In genomic region chr10:133381041-133381440, GRCh38 we compare ENCODE assay signal across 29 cellular contexts. TPM values are rescaled to one million over a fixed set of nuclear protein-coding genes. Genes with fewer than 3 reads are reported as not detected.
A peak's percentile ranks its signal among the peaks of the same experiment; 100 is the strongest.
DNase-seq lines count a peak whose midpoint lies in the region; ATAC-seq and TF ChIP-seq lines count a peak whose summit lies in the region.
"Had no signal": no experiment of that assay in that cellular context is flagged by ENCODE, and none has a peak within 500 bp of the region (broad histone marks: within the 10 kb centered on the region; RNA-seq: fewer than 3 reads in every experiment).

No MANE protein-coding gene starts in this region.

- no peak for DNase-seq in CD8-positive, alpha-beta memory T cell
- DNase-seq in RWPE1 (ENCODE audit: low spot score) (no peak), kidney tubule cell (ENCODE audit: low spot score) (peak; percentile 59), GM20000 (ENCODE audit: low spot score) (no peak), cortex of kidney (lab: John Stamatoyannopoulos, UW) (no peak), GM23338 (ENCODE audit: low spot score) (no peak)
- DNase-seq in stimulated activated naive B cell treated with anti-CD40 and anti-IgM and Interleukin-4, amounts not matched to agents 10 μg/mL and 1 μg/mL and 100 μg/mL, for 72 hours: no peak
- DNase-seq: activated CD4-positive, alpha-beta memory T cell treated with anti-CD3 and anti-CD28 coated beads for 36 hours; activated naive CD4-positive, alpha-beta T cell treated with anti-CD3 and anti-CD28 coated beads, Interleukin-2, amount 10 ng/mL, durations not matched to agents 7 days and 5 days; body of pancreas; CD4-positive, alpha-beta memory T cell; cerebellar nuclear complex; dorsolateral prefrontal cortex; H9; heart right ventricle; kidney; naive thymus-derived CD8-positive, alpha-beta T cell; NCI-H1436 treated with DMSO at 0.1 percent for 48 hours; NCI-H446; NCI-H748 treated with DMSO at 0.1 percent for 48 hours; psoas muscle; SIG-M5; stimulated activated CD4-positive, alpha-beta T cell treated with anti-CD3 and anti-CD28 coated beads, Interleukin-4, amount 100 ng/mL, for 24 hours; substantia nigra had no signal

- H3K9me3 ChIP-seq in CD8-positive, alpha-beta memory T cell (ENCODE audit: low read length): no peaks in the 10 kb centered on the region
- H3K9me3 ChIP-seq: body of pancreas, heart right ventricle, psoas muscle had no signal

- no peaks in the 10 kb centered on the region for H4K20me1 ChIP-seq in GM23338 (replicated peaks; ENCODE audit: insufficient read depth)

- no peaks in the 10 kb centered on the region for H3K79me2 ChIP-seq in GM23338 (replicated peaks; ENCODE audit: insufficient read depth)

- no peak overlapping the region for H3K4me2 ChIP-seq in GM23338

- no peaks in the 10 kb centered on the region for H3K36me3 ChIP-seq in CD8-positive, alpha-beta memory T cell (ENCODE audit: insufficient read depth, low read length)
- no peaks in the 10 kb centered on the region; the same call in 1 of the 2 replicates for H3K36me3 ChIP-seq in GM23338 (ENCODE audit: insufficient read depth)

- no peaks in the 10 kb centered on the region for H3K27me3 ChIP-seq in CD8-positive, alpha-beta memory T cell (ENCODE audit: insufficient read depth, low read length, poor library complexity, severe bottlenecking)
- peaks cover 36% of the 10 kb centered on the region for H3K27me3 ChIP-seq in GM23338 (ENCODE audit: insufficient read depth)
- H3K27me3 ChIP-seq: body of pancreas, dorsolateral prefrontal cortex, heart right ventricle had no signal

- H3F3A ChIP-seq in GM23338 (replicated peaks; ENCODE audit: low read depth): no peaks in the 10 kb centered on the region

- H3K27me3 Mint-ChIP-seq in CD8-positive, alpha-beta memory T cell: no peaks in the 10 kb centered on the region
- no peaks in the 10 kb centered on the region for H3K27me3 Mint-ChIP-seq in stimulated activated naive B cell treated with anti-CD40 and anti-IgM and Interleukin-4, amounts not matched to agents 10 μg/mL and 1 μg/mL and 100 μg/mL, for 72 hours
- H3K27me3 Mint-ChIP-seq in GM23338 (ENCODE audit: insufficient read depth, low read depth, poor library complexity): peaks cover 22% of the 10 kb centered on the region
- H3K27me3 Mint-ChIP-seq: activated CD4-positive, alpha-beta memory T cell treated with anti-CD3 and anti-CD28 coated beads for 36 hours; activated T-helper 17 cell treated with anti-CD3 and anti-CD28 coated beads, Interleukin-2, amount 50 U/mL, for 72 hours; CD4-positive, alpha-beta memory T cell; naive thymus-derived CD8-positive, alpha-beta T cell; type B pancreatic cell had no signal

- H3K27ac Mint-ChIP-seq in CD8-positive, alpha-beta memory T cell: peak overlapping the region in 1 of 8 donors; percentile 50
- no peak overlapping the region for H3K27ac Mint-ChIP-seq in stimulated activated naive B cell treated with anti-CD40 and anti-IgM and Interleukin-4, amounts not matched to agents 10 μg/mL and 1 μg/mL and 100 μg/mL, for 72 hours
- H3K27ac Mint-ChIP-seq in GM23338: no peak overlapping the region
- H3K27ac Mint-ChIP-seq: activated CD4-positive, alpha-beta memory T cell treated with anti-CD3 and anti-CD28 coated beads for 36 hours; activated naive CD4-positive, alpha-beta T cell treated with anti-CD3 and anti-CD28 coated beads, Interleukin-2, amount 10 ng/mL, durations not matched to agents 7 days and 5 days; activated T-helper 17 cell treated with anti-CD3 and anti-CD28 coated beads, Interleukin-2, amount 50 U/mL, for 72 hours; type B pancreatic cell had no signal

- H3K27ac ChIP-seq in CD8-positive, alpha-beta memory T cell (ENCODE audit: low read depth, low read length): no peak overlapping the region
- H3K27ac ChIP-seq in RWPE1 (peak overlapping the region; percentile 6; the same call in 1 of the 2 replicates), GM23338 (ENCODE audit: low read depth) (no peak overlapping the region)
- H3K27ac ChIP-seq: body of pancreas, psoas muscle had no signal

- peak overlapping the region in 5 of 7 donors; percentile 38 to 84 (median 68) for H3K4me3 Mint-ChIP-seq in CD8-positive, alpha-beta memory T cell
- H3K4me3 Mint-ChIP-seq in stimulated activated naive B cell treated with anti-CD40 and anti-IgM and Interleukin-4, amounts not matched to agents 10 μg/mL and 1 μg/mL and 100 μg/mL, for 72 hours: peak overlapping the region; percentile 50 to 85
- H3K4me3 Mint-ChIP-seq in GM23338: no peak overlapping the region

- no peak for ATAC-seq in stimulated activated naive B cell treated with anti-CD40 and anti-IgM and Interleukin-4, amounts not matched to agents 10 μg/mL and 1 μg/mL and 100 μg/mL, for 72 hours (replicated peaks)
- no peak for ATAC-seq in GM23338
- ATAC-seq: activated CD4-positive, CD25-positive, alpha-beta regulatory T cell treated with anti-CD3 and anti-CD28 coated beads, Interleukin-2, amount 50 U/mL, for 24 hours; activated T-helper 17 cell treated with anti-CD3 and anti-CD28 coated beads, Interleukin-2, amount 50 U/mL, for 72 hours; body of pancreas; heart right ventricle; naive thymus-derived CD8-positive, alpha-beta T cell; psoas muscle had no signal

- H3K4me1 ChIP-seq in CD8-positive, alpha-beta memory T cell (ENCODE audit: insufficient read depth, low read length): peaks cover 6% of the 10 kb centered on the region
- peaks cover 5% of the 10 kb centered on the region; the same call in 1 of the 2 replicates for H3K4me1 ChIP-seq in GM23338 (ENCODE audit: insufficient read depth)

- peaks cover 4 to 29% (median 8%) of the 10 kb centered on the region in 3 donors for H3K4me1 Mint-ChIP-seq in CD8-positive, alpha-beta memory T cell
- H3K4me1 Mint-ChIP-seq in stimulated activated naive B cell treated with anti-CD40 and anti-IgM and Interleukin-4, amounts not matched to agents 10 μg/mL and 1 μg/mL and 100 μg/mL, for 72 hours: peaks cover 24 to 46% of the 10 kb centered on the region in 2 donors
- no peaks in the 10 kb centered on the region for H3K4me1 Mint-ChIP-seq in GM23338
- H3K4me1 Mint-ChIP-seq: activated T-helper 17 cell treated with anti-CD3 and anti-CD28 coated beads, Interleukin-2, amount 50 U/mL, for 72 hours; H9 had no signal

- no peaks in the 10 kb centered on the region for H3K9me2 ChIP-seq in GM23338 (ENCODE audit: insufficient read depth)

- peaks cover 0 to 12% (median 0%) of the 10 kb centered on the region in 3 donors for H3K36me3 Mint-ChIP-seq in CD8-positive, alpha-beta memory T cell
- peaks cover 13 to 24% of the 10 kb centered on the region in 2 donors for H3K36me3 Mint-ChIP-seq in stimulated activated naive B cell treated with anti-CD40 and anti-IgM and Interleukin-4, amounts not matched to agents 10 μg/mL and 1 μg/mL and 100 μg/mL, for 72 hours
- 0 out of 3 replicates have a peak, but pooled peaks cover 3% of the 10 kb centered on the region for H3K36me3 Mint-ChIP-seq in GM23338 (ENCODE audit: low read depth)

- no peak overlapping the region for H2AFZ ChIP-seq in GM23338

- CTCF ChIA-PET in CD8-positive, alpha-beta memory T cell (lab: Charles Lee): interaction anchor here (1.2 to 1.6 kb wide), 2 partner anchors 8 to 51 kb away, joined by 3 to 4 read pairs; no protein-coding TSS in a partner anchor
- CTCF ChIA-PET in RWPE1 (lab: Yijun Ruan, JAX): no interaction called here

- H3K9me3 Mint-ChIP-seq in CD8-positive, alpha-beta memory T cell: no peaks in the 10 kb centered on the region
- H3K9me3 Mint-ChIP-seq in stimulated activated naive B cell treated with anti-CD40 and anti-IgM and Interleukin-4, amounts not matched to agents 10 μg/mL and 1 μg/mL and 100 μg/mL, for 72 hours: no peaks in the 10 kb centered on the region
- H3K9me3 Mint-ChIP-seq in GM23338: no peaks in the 10 kb centered on the region; the same call in 2 of the 3 replicates
- H3K9me3 Mint-ChIP-seq: activated CD4-positive, alpha-beta memory T cell treated with anti-CD3 and anti-CD28 coated beads for 36 hours; activated naive CD4-positive, alpha-beta T cell treated with anti-CD3 and anti-CD28 coated beads, Interleukin-2, amount 10 ng/mL, durations not matched to agents 7 days and 5 days; activated T-helper 17 cell treated with anti-CD3 and anti-CD28 coated beads, Interleukin-2, amount 50 U/mL, for 72 hours; CD4-positive, alpha-beta memory T cell; naive thymus-derived CD8-positive, alpha-beta T cell; type B pancreatic cell had no signal

- POLR2A ChIA-PET in CD8-positive, alpha-beta memory T cell (lab: Charles Lee): no interaction called here
- POLR2A ChIA-PET in RWPE1 (lab: Yijun Ruan, JAX; ENCODE audit: low non-redundant PET): interaction anchor here (0.6 kb wide), 1 partner anchor 11 kb away, joined by 3 read pairs; no protein-coding TSS in a partner anchor

- H3K4me3 ChIP-seq in CD8-positive, alpha-beta memory T cell (ENCODE audit: low read length): no peak overlapping the region
- no peak overlapping the region for H3K4me3 ChIP-seq in GM23338
- H3K4me3 ChIP-seq: body of pancreas, heart right ventricle, psoas muscle had no signal

- TF ChIP-seq CTCF in RWPE1 (conservative IDR thresholded peaks at IDR 0.05; ENCODE audit: low read depth) (no peak), GM20000 (IDR thresholded peaks at IDR 0.05; ENCODE audit: extremely low read depth, missing control alignments) (no peak), GM23338 (conservative IDR thresholded peaks at IDR 0.05; ENCODE audit: low read depth in 2 of 2) (no peak)

RNA-seq across cellular contexts. Expression of gene PAOX, which starts 2.0 kb away (rescaled TPM):
- 1 to 10 TPM; 6.4 to 6.7 TPM for total RNA-seq in CD8-positive, alpha-beta memory T cell
- polyA plus RNA-seq in CD8-positive, alpha-beta memory T cell: 16.8 TPM
- 8.7 and 8.8 TPM in 2 replicates for total RNA-seq in GM23338 (2014; rRNA removed; shearing (Covaris generic))
- 4.1 and 6.1 TPM in 2 replicates for polyA plus RNA-seq in GM23338 (2016; fragmentation: Nextera tagmentation; extraction: Ambion mirVana)

RNA-seq across cellular contexts. Expression of gene ECHS1, which starts 7.9 kb away (rescaled TPM):
- 10 to 100 TPM; 74.7 to 76.3 TPM for total RNA-seq in CD8-positive, alpha-beta memory T cell
- 103 TPM for polyA plus RNA-seq in CD8-positive, alpha-beta memory T cell
- total RNA-seq in GM23338 (2014; rRNA removed; shearing (Covaris generic)): 87.8 and 92.1 TPM in 2 replicates
- 120 and 127 TPM in 2 replicates for polyA plus RNA-seq in GM23338 (2016; fragmentation: Nextera tagmentation; extraction: Ambion mirVana)

RNA-seq across cellular contexts. Expression of gene MTG1, which starts 12.9 kb away (rescaled TPM):
- total RNA-seq in CD8-positive, alpha-beta memory T cell: 10 to 100 TPM; 53.9 to 54.6 TPM
- 38.5 TPM for polyA plus RNA-seq in CD8-positive, alpha-beta memory T cell
- 35.3 and 45.7 TPM in 2 replicates for total RNA-seq in GM23338 (2014; rRNA removed; shearing (Covaris generic))
- polyA plus RNA-seq in GM23338 (2016; fragmentation: Nextera tagmentation; extraction: Ambion mirVana): 68.6 and 70.8 TPM in 2 replicates

RNA-seq across cellular contexts. Expression of gene FUOM, which starts 23.2 kb away (rescaled TPM):
- 10 to 100 TPM; 34.6 to 39.8 TPM for total RNA-seq in CD8-positive, alpha-beta memory T cell
- polyA plus RNA-seq in CD8-positive, alpha-beta memory T cell: 22.9 TPM
- total RNA-seq in GM23338 (2014; rRNA removed; shearing (Covaris generic)): 33.9 and 43.9 TPM in 2 replicates
- polyA plus RNA-seq in GM23338 (2016; fragmentation: Nextera tagmentation; extraction: Ambion mirVana): 30.8 and 33.0 TPM in 2 replicates

RNA-seq across cellular contexts. Expression of gene PRAP1, which starts 33.9 kb away (rescaled TPM):
- not detected for total RNA-seq in CD8-positive, alpha-beta memory T cell
- not detected for polyA plus RNA-seq in CD8-positive, alpha-beta memory T cell
- not detected in 2 replicates for total RNA-seq in GM23338 (2014; rRNA removed; shearing (Covaris generic))
- 0.68 and 1.5 TPM in 2 replicates for polyA plus RNA-seq in GM23338 (2016; fragmentation: Nextera tagmentation; extraction: Ambion mirVana)
- total RNA-seq: activated CD4-positive, alpha-beta memory T cell treated with anti-CD3 and anti-CD28 coated beads for 36 hours; activated T-helper 17 cell treated with anti-CD3 and anti-CD28 coated beads, Interleukin-2, amount 50 U/mL, for 72 hours; CD4-positive, alpha-beta memory T cell; endothelial cell of umbilical vein; frontal cortex; heart right ventricle; naive thymus-derived CD8-positive, alpha-beta T cell; psoas muscle had no signal
- polyA plus RNA-seq: CD4-positive, alpha-beta memory T cell; endothelial cell of umbilical vein; heart right ventricle had no signal
